In the genomic region with DNA sequence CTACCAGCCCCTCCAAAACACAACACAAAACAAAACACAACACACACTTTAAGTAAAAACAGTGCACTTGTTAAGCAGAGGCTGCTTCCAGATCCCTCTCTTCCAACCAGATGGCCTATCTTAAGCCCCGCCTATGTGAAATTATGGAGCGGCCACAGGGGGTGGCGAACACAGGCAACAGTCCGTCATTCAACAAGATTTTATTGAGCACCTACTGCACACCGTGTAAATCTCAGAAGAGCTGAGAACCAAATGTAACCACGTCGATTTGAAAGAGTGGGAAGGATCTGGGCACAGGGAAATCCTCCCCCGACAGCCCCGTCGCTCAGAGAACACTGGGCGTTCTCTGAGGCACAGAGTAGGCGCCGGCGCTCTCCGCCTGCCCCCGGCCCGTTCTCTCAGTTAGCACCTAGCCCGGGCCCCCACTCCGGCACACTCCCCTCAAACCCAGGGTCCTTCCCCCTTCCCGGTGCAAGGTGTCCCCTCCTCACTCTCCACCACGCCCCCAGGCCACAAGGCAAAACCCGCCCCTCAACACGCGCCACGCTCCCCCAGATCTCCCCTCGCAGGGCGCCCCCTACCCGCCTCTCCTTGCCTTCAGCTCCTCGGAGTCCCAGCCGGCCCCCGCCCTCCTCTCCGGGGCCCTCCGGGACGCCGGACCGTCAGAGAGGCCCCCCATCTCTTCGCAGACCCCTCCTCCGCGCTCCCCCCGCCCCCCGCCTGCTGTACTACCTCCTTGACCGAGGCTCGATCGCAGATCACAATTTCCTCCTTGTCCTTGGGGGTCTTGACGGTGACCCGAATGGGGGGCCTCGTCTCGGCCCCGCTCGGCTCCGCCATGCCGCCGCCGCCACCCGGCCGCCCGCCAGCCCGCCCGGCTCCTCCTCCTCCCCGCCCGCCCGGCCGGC, we compare ENCODE assay signal across 8 cellular contexts. TPM values are rescaled to one million over a fixed set of nuclear protein-coding genes. Genes with fewer than 3 reads are reported as not detected.
DNase-seq lines count a peak whose midpoint lies in the region; ATAC-seq and TF ChIP-seq lines count a peak whose summit lies in the region.

No MANE protein-coding gene starts in this region.

- 1% methylated on average over 20 to 25 of the region's 63 CpGs for WGBS in upper lobe of left lung, 2 donors

- intact Hi-C loops in Right ventricle myocardium superior (cut with DNase I): no loop called here
- intact Hi-C loops in posterior cingulate gyrus (cut with DNase I): no loop called here

- DNase-seq in GM12865 (ENCODE audit: low read depth) (peak; percentile 70), LNCaP clone FGC (ENCODE audit: low read depth) (peak; percentile 50), SKM-1 (lab: John Stamatoyannopoulos, UW; ENCODE audit: unreplicated experiment) (peak; percentile 56), Right ventricle myocardium superior (peak; percentile 72), posterior cingulate gyrus (peak; percentile 24 to 90 (median 46)), upper lobe of left lung (peak in 1 of 2 donors; percentile 51)

- peak overlapping the region; percentile 97 for H3K4me3 Mint-ChIP-seq in activated naive CD8-positive, alpha-beta T cell

- H3K4me3 ChIP-seq in GM12865 (ENCODE audit: low read depth, low read length): peak overlapping the region; percentile 72
- H3K4me3 ChIP-seq in LNCaP clone FGC (ENCODE audit: low read depth, low read length): peak overlapping the region; percentile 67
- H3K4me3 ChIP-seq in upper lobe of left lung: peak overlapping the region; percentile 56 to 99 (median 74)

- peak in 1 of 4 donors; percentile 33 for TF ChIP-seq POLR2A in upper lobe of left lung (IDR thresholded peaks at IDR 0.05)

- peak overlapping the region; percentile 82 to 90 (median 87) for H3K27ac ChIP-seq in upper lobe of left lung

- TF ChIP-seq CTCF in GM12865 (IDR thresholded peaks at IDR 0.05; ENCODE audit: insufficient read depth, low read depth, low read length, missing control alignments) (peak; percentile 41), LNCaP clone FGC (IDR thresholded peaks at IDR 0.05; ENCODE audit: control insufficient read depth, extremely low read depth, insufficient read depth) (peak; percentile 30), upper lobe of left lung (IDR thresholded peaks at IDR 0.05) (peak in 2 of 6 experiments; percentile 5 to 14)

- H3K4me1 Mint-ChIP-seq in activated naive CD8-positive, alpha-beta T cell (ENCODE audit: low read depth): peaks cover 30% of the 10 kb centered on the region

- H3K9me3 ChIP-seq in upper lobe of left lung: no peaks in the 10 kb centered on the region

- no peaks in the 10 kb centered on the region for H3K27me3 Mint-ChIP-seq in activated naive CD8-positive, alpha-beta T cell

- no peaks in the 10 kb centered on the region for H3K36me3 Mint-ChIP-seq in activated naive CD8-positive, alpha-beta T cell

- H3K36me3 ChIP-seq in upper lobe of left lung: peaks cover 0 to 32% (median 11%) of the 10 kb centered on the region in 4 donors

- peak overlapping the region; percentile 91 for H3K27ac Mint-ChIP-seq in activated naive CD8-positive, alpha-beta T cell

- TF ChIP-seq EP300 in upper lobe of left lung (IDR thresholded peaks at IDR 0.05): no peak

- no peaks in the 10 kb centered on the region for H3K9me3 Mint-ChIP-seq in activated naive CD8-positive, alpha-beta T cell (ENCODE audit: low read depth)

- peak; percentile 0 for ATAC-seq in Right ventricle myocardium superior (ENCODE audit: poor library complexity)
- peak; percentile 5 to 53 for ATAC-seq in upper lobe of left lung (ENCODE audit: low FRiP score in 2 of 2)
- ATAC-seq in GM21390 (IDR thresholded peaks at IDR 0.05; ENCODE audit: unreplicated experiment): no peak

- H3K4me1 ChIP-seq in upper lobe of left lung: peaks cover 13 to 31% (median 25%) of the 10 kb centered on the region in 4 donors

- H3K27me3 ChIP-seq in upper lobe of left lung: no peaks in the 10 kb centered on the region

RNA-seq across cellular contexts. Expression of gene UBQLN4, which starts 0.5 kb away (rescaled TPM):
- total RNA-seq in Right ventricle myocardium superior: 30.4 TPM
- total RNA-seq in upper lobe of left lung: 10 to 100 TPM; 22.2 to 39.8 (median 24.5) TPM

RNA-seq across cellular contexts. Expression of gene LAMTOR2, which starts 1.5 kb away (rescaled TPM):
- total RNA-seq in Right ventricle myocardium superior: 64.4 TPM
- total RNA-seq in upper lobe of left lung: 10 to 100 TPM; 35.6 to 84.5 (median 68.8) TPM

RNA-seq across cellular contexts. Expression of gene RAB25, which starts 7.8 kb away (rescaled TPM):
- total RNA-seq in Right ventricle myocardium superior (not detected), upper lobe of left lung (100 to 1,000 TPM in 1 of 6 donors, 10 to 100 TPM in 5; 58.7 to 123 (median 88.9) TPM)

RNA-seq across cellular contexts. Expression of gene MEX3A, which starts 29.1 kb away (rescaled TPM):
- total RNA-seq in Right ventricle myocardium superior (0.16 TPM), upper lobe of left lung (1 to 10 TPM in 2 of 6 donors, under 1 TPM in 3, not detected in 1; 0.26 to 2.0 (median 1.00) TPM)

RNA-seq across cellular contexts. Expression of gene SSR2, which starts 32.4 kb away (rescaled TPM):
- total RNA-seq in Right ventricle myocardium superior (66.9 TPM), upper lobe of left lung (100 to 1,000 TPM in 5 of 6 donors, 10 to 100 TPM in 1; 66.0 to 395 (median 228) TPM)

Comparison
In these comparisons a context has a peak if more than half of its experiments do, and no peak if none do; other contexts are left out.
1. RNA of gene RAB25, which starts 7.8 kb away (total RNA-seq): 58.7 to 123 TPM in upper lobe of left lung; not detected in Right ventricle myocardium superior (single experiment); every median in the first group is over 10 times any median in the second.
2. Peak in every context shown above with its lines, with median percentiles within 50 percentile points of each other: H3K4me3 ChIP-seq.